9 cellular contexts compared by ENCODE assay signal in the genomic region with DNA sequence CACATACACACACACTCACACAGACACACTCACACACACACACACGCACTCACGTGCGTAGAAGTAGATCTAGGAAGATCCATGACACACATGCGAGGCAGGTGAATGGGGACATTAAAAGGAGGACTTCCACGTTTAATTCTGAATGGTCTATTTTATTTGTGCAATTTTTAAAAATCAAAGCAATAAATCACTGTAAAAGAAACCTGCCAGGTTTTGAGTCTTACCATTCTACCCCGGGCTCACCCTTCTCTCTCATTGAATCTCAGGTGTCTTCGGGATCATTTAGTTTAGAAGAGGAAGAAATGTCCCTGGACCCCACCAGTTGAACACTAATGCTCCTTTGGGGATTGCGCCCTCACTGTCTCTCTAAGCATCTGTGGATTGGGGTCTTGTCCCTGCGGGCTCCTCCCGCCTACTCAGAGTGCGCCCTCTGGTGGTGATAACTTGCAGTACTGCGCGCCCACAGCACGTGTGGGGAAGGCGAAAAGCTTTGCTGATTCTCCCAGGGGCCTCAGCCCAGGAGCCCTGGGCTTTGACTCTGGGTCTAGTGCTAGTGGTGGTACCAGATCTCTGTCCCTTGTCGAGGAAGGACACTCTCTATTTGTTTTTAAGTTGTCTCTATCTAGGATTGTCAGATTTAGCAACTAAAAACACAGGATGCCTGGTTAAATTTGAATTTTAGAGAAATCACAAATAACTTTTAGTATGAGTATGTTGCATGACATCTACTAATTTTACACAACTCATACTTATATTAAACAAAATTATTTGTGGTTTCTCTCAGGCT. TPM values are rescaled to one million over a fixed set of nuclear protein-coding genes. Genes with fewer than 3 reads are reported as not detected.
DNase-seq lines count a peak whose midpoint lies in the region; ATAC-seq and TF ChIP-seq lines count a peak whose summit lies in the region.
"Had no signal": no experiment of that assay in that cellular context is flagged by ENCODE, and none has a peak within 500 bp of the region (broad histone marks: within the 10 kb centered on the region; RNA-seq: fewer than 3 reads in every experiment).

No MANE protein-coding gene starts in this region.

- H3K36me3 ChIP-seq in Caco-2 (ENCODE audit: control insufficient read depth, insufficient read depth, low read length) (no peaks in the 10 kb centered on the region), neural progenitor cell (no peaks in the 10 kb centered on the region)

- H3K4me1 Mint-ChIP-seq in Caco-2 (ENCODE audit: low read depth, unreplicated experiment) (no peaks in the 10 kb centered on the region), WTC11 (no peaks in the 10 kb centered on the region), neural progenitor cell (peaks cover 10% of the 10 kb centered on the region)

- peaks cover 28% of the 10 kb centered on the region for H3K9me3 Mint-ChIP-seq in Caco-2 (ENCODE audit: unreplicated experiment)
- H3K9me3 Mint-ChIP-seq in WTC11 = peaks cover 43% of the 10 kb centered on the region
- H3K9me3 Mint-ChIP-seq in neural progenitor cell = peaks cover 25% of the 10 kb centered on the region

- H3K4me3 Mint-ChIP-seq in Caco-2 (ENCODE audit: unreplicated experiment) (no peak overlapping the region), WTC11 (no peak overlapping the region), neural progenitor cell (no peak overlapping the region)

- no peaks in the 10 kb centered on the region for H3F3A ChIP-seq in neural progenitor cell (ENCODE audit: low read depth)

- no peak overlapping the region for H3K9ac ChIP-seq in neural progenitor cell

- no peaks in the 10 kb centered on the region for H3K36me3 Mint-ChIP-seq in Caco-2 (ENCODE audit: insufficient read depth, unreplicated experiment)
- peaks cover 33% of the 10 kb centered on the region for H3K36me3 Mint-ChIP-seq in WTC11
- H3K36me3 Mint-ChIP-seq in neural progenitor cell = peaks cover 1% of the 10 kb centered on the region

- H3K4me1 ChIP-seq in Caco-2 (no peaks in the 10 kb centered on the region), neural progenitor cell (peaks cover 11% of the 10 kb centered on the region)

- no peaks in the 10 kb centered on the region for H3K27me3 Mint-ChIP-seq in Caco-2 (ENCODE audit: insufficient read depth, unreplicated experiment)
- H3K27me3 Mint-ChIP-seq in WTC11 (ENCODE audit: low read depth) = peaks cover 16% of the 10 kb centered on the region
- H3K27me3 Mint-ChIP-seq in neural progenitor cell (ENCODE audit: insufficient read depth, low read depth) = peaks cover 11% of the 10 kb centered on the region

- H3K27ac Mint-ChIP-seq in Caco-2 (ENCODE audit: unreplicated experiment) (no peak overlapping the region), WTC11 (no peak overlapping the region), neural progenitor cell (peak overlapping the region; percentile 39)

- TF ChIP-seq CTCF in Caco-2 (IDR thresholded peaks at IDR 0.05; ENCODE audit: insufficient read depth in 1 of 2, low read depth in 1 of 2, low read length in 1 of 2, severe bottlenecking in 1 of 2, unreplicated experiment in 1 of 2) (peak; percentile 61 to 69), WTC11 (IDR thresholded peaks at IDR 0.05) (peak; percentile 92), neural progenitor cell (IDR thresholded peaks at IDR 0.05) (peak; percentile 95)

- no peaks in the 10 kb centered on the region for H3K79me2 ChIP-seq in neural progenitor cell (ENCODE audit: low read depth)

- CTCF ChIA-PET in Caco-2 (lab: Charles Lee) (interaction anchor here (0.5 to 1.8 kb wide), 3 partner anchors 9 to 278 kb away, joined by 3 to 5 read pairs (median 3); no protein-coding TSS in a partner anchor), WTC11 (lab: Charles Lee) (interaction anchor here (0.5 to 2.6 kb wide), 50 partner anchors 9 to 730 kb away, joined by 3 to 17 read pairs (median 3); partner anchors contain the start of genes BOD1 and CPEB4)

- POLR2A ChIA-PET in Caco-2 (lab: Charles Lee) (interaction anchor here (0.6 kb wide), 1 partner anchor 71 kb away, joined by 6 read pairs; no protein-coding TSS in a partner anchor), WTC11 (lab: Charles Lee) (no interaction called here)

- no peak overlapping the region for H2AFZ ChIP-seq in neural progenitor cell (replicated peaks)

- no peak overlapping the region for H3K4me2 ChIP-seq in neural progenitor cell

- H3K27me3 ChIP-seq in Caco-2 (replicated peaks; ENCODE audit: control insufficient read depth, insufficient read depth, low read length) = no peaks in the 10 kb centered on the region
- no peaks in the 10 kb centered on the region for H3K27me3 ChIP-seq in neural progenitor cell

- ATAC-seq in HG03354 (IDR thresholded peaks at IDR 0.05; ENCODE audit: poor library complexity, severe bottlenecking, unreplicated experiment) (peak; percentile 51), WTC11 (peak; percentile 95), HG03108 (IDR thresholded peaks at IDR 0.05; ENCODE audit: unreplicated experiment) (no peak), GM21528 (IDR thresholded peaks at IDR 0.05; ENCODE audit: low FRiP score, unreplicated experiment) (no peak), GM21576 (IDR thresholded peaks at IDR 0.05; ENCODE audit: unreplicated experiment) (no peak)
- ATAC-seq: left colon had no signal

- H3K4me3 ChIP-seq in Caco-2 (ENCODE audit: low read depth, low read length) = no peak overlapping the region
- no peak overlapping the region for H3K4me3 ChIP-seq in neural progenitor cell

- BruUV-seq in Caco-2 (replicated peaks; lab: Mats Ljungman, UMichigan) = no TSS peak

- peak; percentile 54 to 66 for DNase-seq in Caco-2
- peak; percentile 93 for DNase-seq in WTC11 (ENCODE audit: low spot score)
- DNase-seq in effector CD8-positive, alpha-beta T cell (lab: John Stamatoyannopoulos, UW) = peak; percentile 19
- peak; percentile 78 for DNase-seq in neural progenitor cell (ENCODE audit: low spot score)

- no peaks in the 10 kb centered on the region for H4K20me1 ChIP-seq in neural progenitor cell (ENCODE audit: low read depth)

- no peak overlapping the region for H3K27ac ChIP-seq in neural progenitor cell

- intact Hi-C loops in Caco-2 (cut with micrococcal nuclease; ENCODE audit: unreplicated experiment) = loop anchor here (5.0 kb wide), 1 partner anchor 184 kb away; no protein-coding TSS in a partner anchor

- peaks cover 19% of the 10 kb centered on the region for H3K9me3 ChIP-seq in Caco-2
- H3K9me3 ChIP-seq in neural progenitor cell (ENCODE audit: low read depth) = no peaks in the 10 kb centered on the region

TF ChIP-seq in WTC11, 78 proteins besides CTCF, POLR2A, EP300 and RAD21:
- 0 out of 2 replicates have a peak, but pooled peaks have one; percentile 39 for TF ChIP-seq SP1 (CRISPR knock-in tag; conservative IDR thresholded peaks at IDR 0.05)
- TF ChIP-seq TP53 (CRISPR knock-in tag; IDR thresholded peaks at IDR 0.05) = no peak
- TF ChIP-seq, protein P1, sequence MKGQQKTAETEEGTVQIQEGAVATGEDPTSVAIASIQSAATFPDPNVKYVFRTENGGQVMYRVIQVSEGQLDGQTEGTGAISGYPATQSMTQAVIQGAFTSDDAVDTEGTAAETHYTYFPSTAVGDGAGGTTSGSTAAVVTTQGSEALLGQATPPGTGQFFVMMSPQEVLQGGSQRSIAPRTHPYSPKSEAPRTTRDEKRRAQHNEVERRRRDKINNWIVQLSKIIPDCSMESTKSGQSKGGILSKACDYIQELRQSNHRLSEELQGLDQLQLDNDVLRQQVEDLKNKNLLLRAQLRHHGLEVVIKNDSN (CRISPR knock-in tag; IDR thresholded peaks at IDR 0.05) = 0 out of 2 replicates have a peak, but pooled peaks have one; percentile 4
- TF ChIP-seq, protein P2, sequence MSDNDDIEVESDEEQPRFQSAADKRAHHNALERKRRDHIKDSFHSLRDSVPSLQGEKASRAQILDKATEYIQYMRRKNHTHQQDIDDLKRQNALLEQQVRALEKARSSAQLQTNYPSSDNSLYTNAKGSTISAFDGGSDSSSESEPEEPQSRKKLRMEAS (CRISPR knock-in tag; IDR thresholded peaks at IDR 0.05) = peak; percentile 32; the same call in 1 of the 2 replicates

RNA-seq across cellular contexts. Expression of gene BOD1, which starts 34.8 kb away (rescaled TPM):
- total RNA-seq in Caco-2 (2022) = 111 and 120 TPM in 2 replicates
- 117 to 123 TPM (median 120 TPM) in 3 replicates for total RNA-seq in WTC11 (2021)
- total RNA-seq in neural progenitor cell (ENCODE audit: low replicate concordance) = 144 and 175 TPM in 2 replicates

Comparison
In these comparisons a context has a peak if more than half of its experiments do, and no peak if none do; other contexts are left out.
1. DNase-seq: peak in every context shown above with its lines; median percentile 93 in WTC11; 78 in neural progenitor cell; 60 in Caco-2; 19 in effector CD8-positive, alpha-beta T cell.
2. ATAC-seq: peak in HG03354 (single experiment) and WTC11 (single experiment); none in HG03108 (single experiment), GM21528 (single experiment) and GM21576 (single experiment).
3. Peak in every context shown above with its lines, with median percentiles within 50 percentile points of each other: CTCF ChIP-seq.